35 cellular contexts compared by ENCODE assay signal in the genomic region with DNA sequence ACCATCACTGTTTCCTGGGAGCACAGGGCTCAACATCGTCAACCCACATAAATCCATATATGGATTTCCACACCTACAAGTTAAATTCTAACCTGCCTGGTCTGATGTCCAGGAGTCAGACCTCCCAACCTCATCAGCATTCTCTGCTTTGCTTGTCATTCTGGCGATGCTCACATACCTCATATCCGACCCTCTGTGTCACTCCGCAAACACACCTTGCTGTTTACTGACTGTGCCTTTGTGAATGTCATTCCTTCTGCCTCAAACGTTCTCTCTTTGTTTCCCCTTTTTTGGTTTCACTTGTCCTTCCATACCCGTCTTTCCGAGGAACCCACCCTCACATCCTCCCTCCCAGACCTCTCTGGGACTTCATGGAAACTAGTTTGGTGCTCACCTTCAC.
"Had no signal": no experiment of that assay in that cellular context is flagged by ENCODE, and none has a peak within 500 bp of the region (broad histone marks: within the 10 kb centered on the region; RNA-seq: fewer than 3 reads in every experiment).

No MANE protein-coding gene starts in this region.

- H3K4me3 ChIP-seq: cardiac muscle cell, Peyer's patch, SJSA1 had no signal

- H3K36me3 Mint-ChIP-seq: activated naive CD8-positive, alpha-beta T cell treated with anti-CD3 and anti-CD28 coated beads for 36 hours had no signal

- H3K9me3 Mint-ChIP-seq: activated CD4-positive, alpha-beta T cell treated with anti-CD3 and anti-CD28 coated beads, Interleukin-2, amount 10 ng/mL, durations not matched to agents 7 days and 5 days; activated naive CD8-positive, alpha-beta T cell treated with anti-CD3 and anti-CD28 coated beads for 36 hours; activated T-cell treated with anti-CD3 and anti-CD28 coated beads, Interleukin-2, amount 50 U/mL, for 24 hours; activated T-helper 1 cell treated with anti-CD3 and anti-CD28 coated beads, Interleukin-12 subunit alpha, Interleukin-12 subunit beta, Interleukin-2, Interleukin-4 antibody, amounts not matched to agents 30 ng/mL and 10 ng/mL and 1 ng/mL, durations not matched to agents 14 hours and 24 hours and 36 hours; central memory CD8-positive, alpha-beta T cell; T-helper 1 cell treated with Interleukin-12 subunit alpha and Interleukin-12 subunit beta and Interleukin-4 antibody, amounts not matched to agents 30 μg/mL and 1 μg/mL, for 36 hours; T-helper 2 cell treated with Interferon-gamma antibody and Interleukin-4, amounts not matched to agents 5 μg/mL and 100 μg/mL, for 36 hours had no signal

- H3K4me1 Mint-ChIP-seq: activated CD4-positive, alpha-beta T cell treated with anti-CD3 and anti-CD28 coated beads for 36 hours; activated CD4-positive, alpha-beta T cell treated with anti-CD3 and anti-CD28 coated beads, Interleukin-2, amount 10 ng/mL, durations not matched to agents 7 days and 5 days; activated naive CD8-positive, alpha-beta T cell treated with anti-CD3 and anti-CD28 coated beads for 36 hours; central memory CD8-positive, alpha-beta T cell had no signal

- ATAC-seq: activated CD4-positive, alpha-beta T cell treated with anti-CD3 and anti-CD28 coated beads for 36 hours; activated CD8-positive, alpha-beta T cell treated with anti-CD3 and anti-CD28 coated beads, Interleukin-2, amount 10 ng/mL, durations not matched to agents 7 days and 5 days had no signal

- H3K4me3 Mint-ChIP-seq: activated CD4-positive, alpha-beta T cell treated with anti-CD3 and anti-CD28 coated beads for 36 hours; activated CD4-positive, alpha-beta T cell treated with anti-CD3 and anti-CD28 coated beads, Interleukin-2, amount 10 ng/mL, durations not matched to agents 7 days and 5 days; activated CD8-positive, alpha-beta T cell treated with anti-CD3 and anti-CD28 coated beads, Interleukin-2, amount 10 ng/mL, durations not matched to agents 7 days and 5 days; activated naive CD8-positive, alpha-beta T cell treated with anti-CD3 and anti-CD28 coated beads for 36 hours; activated T-cell treated with anti-CD3 and anti-CD28 coated beads, Interleukin-2, amount 50 U/mL, for 24 hours; activated T-helper 1 cell treated with anti-CD3 and anti-CD28 coated beads, Interleukin-12 subunit alpha, Interleukin-12 subunit beta, Interleukin-2, Interleukin-4 antibody, amounts not matched to agents 30 ng/mL and 10 ng/mL and 1 ng/mL, durations not matched to agents 14 hours and 24 hours and 36 hours; central memory CD8-positive, alpha-beta T cell; T-helper 1 cell treated with Interleukin-12 subunit alpha and Interleukin-12 subunit beta and Interleukin-4 antibody, amounts not matched to agents 30 μg/mL and 1 μg/mL, for 36 hours; T-helper 2 cell treated with Interferon-gamma antibody and Interleukin-4, amounts not matched to agents 5 μg/mL and 100 μg/mL, for 36 hours had no signal

- FAIRE-seq: TTC549 had no signal

- H3K36me3 ChIP-seq: brain microvascular endothelial cell, cardiac muscle cell, Peyer's patch, SJSA1 had no signal

- H3K27me3 ChIP-seq: brain microvascular endothelial cell, cardiac muscle cell, Peyer's patch, SJSA1 had no signal

- H3K27ac ChIP-seq: brain microvascular endothelial cell, cardiac muscle cell, KMS-11, Peyer's patch, SJSA1 had no signal

- H3K4me2 ChIP-seq: KMS-11, SK-N-SH had no signal

- H3K9me2 ChIP-seq: SK-N-SH had no signal

- H3K4me1 ChIP-seq: Peyer's patch, SJSA1 had no signal

- H3K9me3 ChIP-seq: Peyer's patch, SJSA1, SK-N-SH had no signal

- H3K9ac ChIP-seq: KMS-11, SK-N-SH had no signal

- H3K27ac Mint-ChIP-seq: activated CD4-positive, alpha-beta T cell treated with anti-CD3 and anti-CD28 coated beads for 36 hours; activated CD4-positive, alpha-beta T cell treated with anti-CD3 and anti-CD28 coated beads, Interleukin-2, amount 10 ng/mL, durations not matched to agents 7 days and 5 days; activated CD8-positive, alpha-beta T cell treated with anti-CD3 and anti-CD28 coated beads, Interleukin-2, amount 10 ng/mL, durations not matched to agents 7 days and 5 days; activated naive CD8-positive, alpha-beta T cell treated with anti-CD3 and anti-CD28 coated beads for 36 hours; activated T-cell treated with anti-CD3 and anti-CD28 coated beads, Interleukin-2, amount 50 U/mL, for 24 hours; activated T-helper 1 cell treated with anti-CD3 and anti-CD28 coated beads, Interleukin-12 subunit alpha, Interleukin-12 subunit beta, Interleukin-2, Interleukin-4 antibody, amounts not matched to agents 30 ng/mL and 10 ng/mL and 1 ng/mL, durations not matched to agents 14 hours and 24 hours and 36 hours; T-helper 1 cell treated with Interleukin-12 subunit alpha and Interleukin-12 subunit beta and Interleukin-4 antibody, amounts not matched to agents 30 μg/mL and 1 μg/mL, for 36 hours; T-helper 2 cell treated with Interferon-gamma antibody and Interleukin-4, amounts not matched to agents 5 μg/mL and 100 μg/mL, for 36 hours had no signal

- DNase-seq: activated CD4-positive, alpha-beta T cell treated with anti-CD3 and anti-CD28 coated beads for 36 hours; activated CD4-positive, alpha-beta T cell treated with anti-CD3 and anti-CD28 coated beads, Interleukin-2, amount 10 ng/mL, durations not matched to agents 7 days and 5 days; activated CD4-positive, alpha-beta T cell treated with anti-CD3 and anti-CD28 coated beads, Interleukin-2, amount 50 U/mL, for 48 hours; activated CD8-positive, alpha-beta T cell treated with anti-CD3 and anti-CD28 coated beads, Interleukin-2, amount 10 ng/mL, durations not matched to agents 7 days and 5 days; activated naive CD4-positive, alpha-beta T cell; activated naive CD4-positive, alpha-beta T cell treated with anti-CD3 and anti-CD28 coated beads, Interleukin-2, amount 50 U/mL, for 16 hours; activated naive CD8-positive, alpha-beta T cell treated with anti-CD3 and anti-CD28 coated beads for 36 hours; activated T-cell treated with anti-CD3 and anti-CD28 coated beads, Interleukin-2, amount 50 U/mL, for 24 hours; amniotic stem cell; aorta; brain microvascular endothelial cell; MM.1S; MV-4-11; NCI-H1092; NCI-H1436 treated with DMSO at 0.1 percent for 48 hours; NCI-H1694 treated with DMSO at 0.1 percent for 48 hours; NCI-H2029; NCI-H2107; NCI-H2171 treated with DMSO at 0.1 percent for 48 hours; NCI-H2227 treated with DMSO at 0.1 percent for 48 hours; NCI-H446; NCI-H510A treated with DMSO at 0.1 percent for 48 hours; NCI-H69; Peyer's patch; RPMI8226; SHP77 treated with DMSO at 0.1 percent for 48 hours; SK-N-SH had no signal
